8 cellular contexts compared by ENCODE assay signal in the genomic region with DNA sequence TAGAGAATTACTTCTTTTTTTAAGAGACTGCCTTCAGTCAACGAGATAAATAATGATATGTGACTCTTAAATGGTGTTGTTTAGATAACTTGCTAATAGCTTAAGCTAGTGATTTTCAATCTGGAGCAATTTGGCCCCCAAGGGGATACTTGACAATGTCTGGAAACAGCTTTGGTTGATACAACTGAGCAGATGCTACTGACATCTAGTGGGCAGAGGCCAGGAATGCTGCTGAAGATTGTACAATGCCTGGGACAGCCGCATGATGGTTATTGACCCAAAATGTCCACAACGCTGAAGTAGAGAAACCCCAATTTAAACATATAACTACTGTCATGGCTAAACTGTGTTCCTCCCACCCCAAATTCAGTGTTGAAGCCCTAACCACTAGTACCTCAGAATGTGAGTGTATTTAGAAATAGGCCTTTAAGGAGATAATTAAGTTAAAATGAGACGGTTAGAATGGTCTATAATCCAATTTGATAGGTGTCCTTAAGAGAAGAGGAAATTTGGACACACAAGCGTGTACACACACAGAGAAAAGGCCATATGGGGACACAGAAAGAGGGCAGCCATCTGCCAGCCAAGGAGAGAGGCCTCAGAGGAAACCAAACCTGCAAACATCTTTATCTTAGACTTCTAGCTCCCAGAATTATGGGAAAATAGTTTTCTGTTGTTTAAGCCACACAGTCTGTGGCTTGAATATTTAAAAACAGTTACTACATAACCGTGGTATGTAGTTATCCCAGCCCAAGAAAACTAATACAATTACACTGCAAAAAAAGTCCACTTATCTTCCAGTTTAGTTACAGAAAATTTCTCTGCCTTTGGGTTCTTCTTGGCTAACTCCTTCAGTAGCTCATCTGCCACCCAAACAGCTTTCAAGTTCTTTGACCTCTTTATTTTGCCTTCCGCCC. TPM values are rescaled to one million over a fixed set of nuclear protein-coding genes. Genes with fewer than 3 reads are reported as not detected.
DNase-seq lines count a peak whose midpoint lies in the region; ATAC-seq and TF ChIP-seq lines count a peak whose summit lies in the region.

No MANE protein-coding gene starts in this region.

- POLR2A ChIA-PET in activated naive CD8-positive, alpha-beta T cell treated with anti-CD3 and anti-CD28 coated beads, Interleukin-2, amount 10 ng/mL, durations not matched to agents 7 days and 5 days (lab: Charles Lee), result interaction anchor here (0.7 to 1.0 kb wide), 2 partner anchors 148 to 150 kb away, joined by 3 to 7 read pairs; partner anchors contain the start of genes DOP1A and UBE3D

- H3K4me1 ChIP-seq in left ventricle myocardium inferior, result peaks cover 6% of the 10 kb centered on the region

- in situ Hi-C loops in SK-MEL-5 (cut with HindIII; ENCODE audit: low pct_unique_long_range_greater_than_20kb, low sequenced_read_pairs), result loop anchor here (25.0 kb wide), 1 partner anchor 297 kb away; the partner anchor contains the start of gene PRSS35

- ATAC-seq in HG02588 (IDR thresholded peaks at IDR 0.05; ENCODE audit: unreplicated experiment), result peak; percentile 100
- ATAC-seq in activated naive CD8-positive, alpha-beta T cell treated with anti-CD3 and anti-CD28 coated beads, Interleukin-2, amount 10 ng/mL, durations not matched to agents 7 days and 5 days (ENCODE audit: low read depth), result peak; percentile 97

- H3K27me3 ChIP-seq in left ventricle myocardium inferior (ENCODE audit: low read depth), result no peaks in the 10 kb centered on the region

- TF ChIP-seq CTCF in left ventricle myocardium inferior (IDR thresholded peaks at IDR 0.05; ENCODE audit: borderline replicate concordance) (peak; percentile 88), retinal pigment epithelial cell (conservative IDR thresholded peaks at IDR 0.05; ENCODE audit: low read depth, low read length) (peak; percentile 93)

- H3K9me3 ChIP-seq in left ventricle myocardium inferior (replicated peaks), result no peaks in the 10 kb centered on the region

- H3K36me3 ChIP-seq in left ventricle myocardium inferior, result no peaks in the 10 kb centered on the region

- H3K4me3 ChIP-seq in left ventricle myocardium inferior, result no peak overlapping the region
- no peak overlapping the region for H3K4me3 ChIP-seq in retinal pigment epithelial cell (ENCODE audit: low read length)

- intact Hi-C loops in left ventricle myocardium inferior (cut with micrococcal nuclease), result loop anchor here (2.0 kb wide), 1 partner anchor 149 kb away; the partner anchor contains the start of gene DOP1A

- no peak overlapping the region for H3K27ac Mint-ChIP-seq in activated naive CD8-positive, alpha-beta T cell treated with anti-CD3 and anti-CD28 coated beads, Interleukin-2, amount 10 ng/mL, durations not matched to agents 7 days and 5 days

- no peaks in the 10 kb centered on the region for H3K9me3 Mint-ChIP-seq in activated naive CD8-positive, alpha-beta T cell treated with anti-CD3 and anti-CD28 coated beads, Interleukin-2, amount 10 ng/mL, durations not matched to agents 7 days and 5 days

- peak; percentile 18 for DNase-seq in activated CD4-positive, CD25-positive, alpha-beta regulatory T cell treated with anti-CD3 and anti-CD28 coated beads, Interleukin-2, amount 50 U/mL, for 16 hours (ENCODE audit: low read depth, low spot score)
- no peak for DNase-seq in activated CD4-positive, CD25-positive, alpha-beta regulatory T cell treated with anti-CD3 and anti-CD28 coated beads, Interleukin-2, amount 50 U/mL, for 72 hours
- DNase-seq in MV-4-11 (lab: John Stamatoyannopoulos, UW), result peak; percentile 67
- DNase-seq in SK-MEL-5 (ENCODE audit: low read depth, low spot score), result peak; percentile 86
- DNase-seq in activated naive CD8-positive, alpha-beta T cell treated with anti-CD3 and anti-CD28 coated beads, Interleukin-2, amount 10 ng/mL, durations not matched to agents 7 days and 5 days, result peak; percentile 35
- DNase-seq in left ventricle myocardium inferior, result peak; percentile 39
- DNase-seq in retinal pigment epithelial cell (ENCODE audit: low read depth), result peak; percentile 34

- H3K4me3 Mint-ChIP-seq in activated naive CD8-positive, alpha-beta T cell treated with anti-CD3 and anti-CD28 coated beads, Interleukin-2, amount 10 ng/mL, durations not matched to agents 7 days and 5 days, result no peak overlapping the region

- no peaks in the 10 kb centered on the region for H3K4me1 Mint-ChIP-seq in activated naive CD8-positive, alpha-beta T cell treated with anti-CD3 and anti-CD28 coated beads, Interleukin-2, amount 10 ng/mL, durations not matched to agents 7 days and 5 days

- peaks cover 26% of the 10 kb centered on the region for H3K27me3 Mint-ChIP-seq in activated naive CD8-positive, alpha-beta T cell treated with anti-CD3 and anti-CD28 coated beads, Interleukin-2, amount 10 ng/mL, durations not matched to agents 7 days and 5 days

- H3K27ac ChIP-seq in left ventricle myocardium inferior (replicated peaks), result no peak overlapping the region

- H3K36me3 Mint-ChIP-seq in activated naive CD8-positive, alpha-beta T cell treated with anti-CD3 and anti-CD28 coated beads, Interleukin-2, amount 10 ng/mL, durations not matched to agents 7 days and 5 days, result no peaks in the 10 kb centered on the region

RNA-seq across cellular contexts. Expression of gene RWDD2A, which starts 22.2 kb away (rescaled TPM):
- 2.8 and 3.1 TPM in 2 replicates for total RNA-seq in SK-MEL-5 (2014; rRNA removed; shearing (Covaris generic))
- 2.4 and 3.4 TPM in 2 replicates for polyA plus RNA-seq in SK-MEL-5 (2015; cell fraction: cytosol; rRNA removed)
- polyA plus RNA-seq in SK-MEL-5 (2015; cell fraction: nucleus; rRNA removed), result 7.2 and 10.0 TPM in 2 replicates
- 1 to 10 TPM; 2.2 TPM for total RNA-seq in activated naive CD8-positive, alpha-beta T cell treated with anti-CD3 and anti-CD28 coated beads, Interleukin-2, amount 10 ng/mL, durations not matched to agents 7 days and 5 days
- 3.3 TPM for total RNA-seq in left ventricle myocardium inferior

RNA-seq across cellular contexts. Expression of gene PGM3, which starts 22.3 kb away (rescaled TPM):
- 27.0 and 27.2 TPM in 2 replicates for total RNA-seq in SK-MEL-5 (2014; rRNA removed; shearing (Covaris generic))
- polyA plus RNA-seq in SK-MEL-5 (2015; cell fraction: cytosol; rRNA removed), result 12.7 and 15.8 TPM in 2 replicates
- 41.3 and 45.5 TPM in 2 replicates for polyA plus RNA-seq in SK-MEL-5 (2015; cell fraction: nucleus; rRNA removed)
- total RNA-seq in activated naive CD8-positive, alpha-beta T cell treated with anti-CD3 and anti-CD28 coated beads, Interleukin-2, amount 10 ng/mL, durations not matched to agents 7 days and 5 days, result 10 to 100 TPM; 13.0 to 22.4 TPM
- 16.1 TPM for total RNA-seq in left ventricle myocardium inferior
